1 cellular context compared by ENCODE assay signal in the genomic region with DNA sequence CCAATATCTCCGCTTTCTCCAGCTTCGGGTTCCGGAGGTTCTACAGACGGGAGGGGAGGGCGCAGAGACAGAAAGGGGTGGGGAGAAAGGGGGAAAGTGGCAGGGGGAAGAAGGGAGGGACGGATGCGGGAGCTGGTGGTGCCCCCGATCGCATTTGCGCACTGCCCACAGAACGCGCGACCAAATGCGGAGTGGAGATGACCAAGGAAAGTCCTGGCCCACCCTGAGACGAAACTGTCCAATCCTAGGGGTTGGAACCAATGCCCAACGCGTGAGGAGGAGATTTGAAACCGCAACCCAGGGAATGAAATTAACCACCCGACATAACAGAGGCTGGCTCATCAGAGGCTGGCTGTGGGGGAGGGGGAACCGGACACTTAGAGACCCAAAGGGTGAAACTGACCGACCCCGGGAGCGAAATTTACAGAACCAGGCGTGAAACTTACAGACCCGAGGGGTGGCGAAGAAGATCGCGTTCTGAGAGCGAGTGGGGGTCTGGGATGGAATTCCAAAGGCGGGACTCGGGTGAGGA.
TF ChIP-seq lines count a peak whose summit lies in the region.

No MANE protein-coding gene starts in this region.

TF ChIP-seq in GM12878, 131 proteins besides CTCF, POLR2A, EP300 and RAD21:
- peak in 1 of 2 experiments; percentile 16; a peak in 1 of 4 replicates for TF ChIP-seq BHLHE40 (IDR thresholded peaks at IDR 0.05; ENCODE audit: borderline replicate concordance in 1 of 2, low read depth in 2 of 2, low read length in 1 of 2)
- TF ChIP-seq NFYA (IDR thresholded peaks at IDR 0.05; ENCODE audit: borderline replicate concordance, low read depth, low read length): no peak
- TF ChIP-seq IKZF2 (IDR thresholded peaks at IDR 0.05): peak; percentile 29 to 38; a peak in 1 of 4 replicates
TF ChIP-seq in GM12878: peak in this region for 2.
